In the genomic region with DNA sequence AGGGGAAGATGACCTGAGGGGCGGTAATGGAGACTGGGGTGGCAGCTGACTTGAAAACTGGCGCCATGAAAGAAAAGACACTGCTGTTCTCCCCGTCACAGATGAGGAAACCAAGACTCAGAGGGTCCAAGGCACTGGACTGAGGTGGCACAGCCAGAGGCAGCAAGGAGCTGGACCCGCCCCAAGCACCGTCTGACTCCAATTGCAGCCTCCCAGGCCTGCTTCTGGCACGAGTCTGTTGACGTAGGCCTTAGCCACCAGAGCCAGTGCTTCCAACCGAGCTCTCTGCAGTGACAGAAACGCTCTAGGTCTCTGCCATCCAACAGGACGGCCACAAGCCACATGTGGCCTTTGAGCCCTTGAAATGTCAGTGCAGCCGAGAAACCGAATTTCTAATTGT, we compare ENCODE assay signal across 32 cellular contexts.
"Had no signal": no experiment of that assay in that cellular context is flagged by ENCODE, and none has a peak within 500 bp of the region (broad histone marks: within the 10 kb centered on the region; RNA-seq: fewer than 3 reads in every experiment).

No MANE protein-coding gene starts in this region.

- ATAC-seq: activated CD4-positive, alpha-beta T cell treated with anti-CD3 and anti-CD28 coated beads for 36 hours; activated CD4-positive, CD25-positive, alpha-beta regulatory T cell treated with anti-CD3 and anti-CD28 coated beads, Interleukin-2, amount 50 U/mL, for 24 hours; activated CD8-positive, alpha-beta memory T cell treated with anti-CD3 and anti-CD28 coated beads, Interleukin-2, amount 10 ng/mL, durations not matched to agents 7 days and 5 days; activated CD8-positive, alpha-beta T cell treated with anti-CD3 and anti-CD28 coated beads, Interleukin-2, amount 10 ng/mL, durations not matched to agents 7 days and 5 days; activated naive CD8-positive, alpha-beta T cell treated with anti-CD3 and anti-CD28 coated beads, Interleukin-2, amount 50 U/mL, for 24 hours had no signal

- H3K27ac ChIP-seq: ascending aorta, cardiac muscle cell, WERI-Rb-1 had no signal

- H3K36me3 ChIP-seq: ascending aorta, cardiac muscle cell, WERI-Rb-1 had no signal

- H3K4me3 ChIP-seq: ascending aorta, cardiac muscle cell had no signal

- H3K9me3 ChIP-seq: ascending aorta had no signal

- H3K4me1 ChIP-seq: ascending aorta had no signal

- DNase-seq: activated CD4-positive, alpha-beta memory T cell treated with anti-CD3 and anti-CD28 coated beads, Interleukin-2, amount 10 ng/mL, durations not matched to agents 7 days and 5 days; activated CD4-positive, alpha-beta T cell treated with anti-CD3 and anti-CD28 coated beads for 1 hour; activated CD4-positive, alpha-beta T cell treated with anti-CD3 and anti-CD28 coated beads for 36 hours; activated CD4-positive, alpha-beta T cell treated with anti-CD3 and anti-CD28 coated beads for 48 hours; activated CD4-positive, alpha-beta T cell treated with anti-CD3 and anti-CD28 coated beads, Interleukin-2, amount 10 ng/mL, durations not matched to agents 7 days and 5 days; activated CD4-positive, alpha-beta T cell treated with anti-CD3 and anti-CD28 coated beads, Interleukin-2, amount 50 U/mL, for 48 hours; activated CD4-positive, CD25-positive, alpha-beta regulatory T cell; activated CD8-positive, alpha-beta memory T cell treated with anti-CD3 and anti-CD28 coated beads for 24 hours; activated CD8-positive, alpha-beta memory T cell treated with anti-CD3 and anti-CD28 coated beads, Interleukin-2, amount 10 ng/mL, durations not matched to agents 7 days and 5 days; activated CD8-positive, alpha-beta memory T cell treated with anti-CD3 and anti-CD28 coated beads, Interleukin-2, amount 50 U/mL, for 48 hours; activated CD8-positive, alpha-beta T cell treated with anti-CD3 and anti-CD28 coated beads, Interleukin-2, amount 10 ng/mL, durations not matched to agents 7 days and 5 days; activated effector memory CD4-positive, alpha-beta T cell treated with Interleukin-2 at 50 U/mL for 16 hours; activated gamma-delta T cell; activated naive CD4-positive, alpha-beta T cell treated with anti-CD3 and anti-CD28 coated beads, Interleukin-2, amount 10 ng/mL, durations not matched to agents 7 days and 5 days; activated naive CD4-positive, alpha-beta T cell treated with Interleukin-2 at 50 U/mL for 16 hours; activated naive CD8-positive, alpha-beta T cell treated with anti-CD3 and anti-CD28 coated beads, Interleukin-2, amount 10 ng/mL, durations not matched to agents 7 days and 5 days; activated naive CD8-positive, alpha-beta T cell treated with anti-CD3 and anti-CD28 coated beads, Interleukin-2, amount 50 U/mL, for 24 hours; activated T-cell treated with anti-CD3 and anti-CD28 coated beads, Interleukin-2, amount 50 U/mL, for 24 hours; activated T-cell treated with anti-CD3 and anti-CD28 coated beads, Interleukin-2, amount 50 U/mL, for 48 hours; amygdala; anterior cingulate cortex; caudate nucleus; cerebellar nuclear complex; T-helper 1 cell; T-helper 2 cell; T-helper 9 cell; WERI-Rb-1 had no signal

- H3K27me3 ChIP-seq: ascending aorta, cardiac muscle cell had no signal

- FAIRE-seq: bronchial epithelial cell, TTC549 had no signal
